ENCODE assay signal across 10 cellular contexts in genomic region chr5:39218482-39219381, GRCh38. TPM values are rescaled to one million over a fixed set of nuclear protein-coding genes. Genes with fewer than 3 reads are reported as not detected.
DNase-seq lines count a peak whose midpoint lies in the region; ATAC-seq and TF ChIP-seq lines count a peak whose summit lies in the region.
"Had no signal": no experiment of that assay in that cellular context is flagged by ENCODE, and none has a peak within 500 bp of the region (broad histone marks: within the 10 kb centered on the region; RNA-seq: fewer than 3 reads in every experiment).

No MANE protein-coding gene starts in this region.

- H3K27ac Mint-ChIP-seq in activated T-cell treated with anti-CD3 and anti-CD28 coated beads, Interleukin-2, amount 50 U/mL, for 24 hours = peak overlapping the region; percentile 95
- no peak overlapping the region for H3K27ac Mint-ChIP-seq in activated naive CD8-positive, alpha-beta T cell treated with anti-CD3 and anti-CD28 coated beads, Interleukin-2, amount 50 U/mL, for 24 hours

- no peaks in the 10 kb centered on the region for H3K27me3 ChIP-seq in layer of hippocampus (ENCODE audit: control insufficient read depth, insufficient read depth, low read length)
- no peaks in the 10 kb centered on the region for H3K27me3 ChIP-seq in transverse colon
- H3K27me3 ChIP-seq: cardiac muscle cell had no signal

- H3K27ac ChIP-seq in layer of hippocampus (ENCODE audit: low read depth, low read length) = peak overlapping the region; percentile 32
- peak overlapping the region; percentile 30 to 69 (median 44) for H3K27ac ChIP-seq in transverse colon
- H3K27ac ChIP-seq: cardiac muscle cell had no signal

- no peak for TF ChIP-seq EP300 in transverse colon (IDR thresholded peaks at IDR 0.05; ENCODE audit: low read depth)

- no peaks in the 10 kb centered on the region for H3K36me3 Mint-ChIP-seq in activated T-cell treated with anti-CD3 and anti-CD28 coated beads, Interleukin-2, amount 50 U/mL, for 24 hours (ENCODE audit: low read depth)
- no peaks in the 10 kb centered on the region for H3K36me3 Mint-ChIP-seq in activated naive CD8-positive, alpha-beta T cell treated with anti-CD3 and anti-CD28 coated beads, Interleukin-2, amount 50 U/mL, for 24 hours (ENCODE audit: low read depth)

- in situ Hi-C loops in transverse colon (cut with MboI; ENCODE audit: low pct_ligation_motif_present in 1 of 4, low pct_unique_long_range_greater_than_20kb in 1 of 4, low sequenced_read_pairs in 3 of 4) = loop anchor here (5.0 to 10.0 kb wide), 5 partner anchors 64 to 346 kb away; no protein-coding TSS in a partner anchor

- 62 to 70% methylated on average over 4 to 8 of the region's 8 CpGs for WGBS in transverse colon (ENCODE audit: low coverage in 1 of 2), 2 donors

- DNase-seq in activated T-cell treated with anti-CD3 and anti-CD28 coated beads, Interleukin-2, amount 50 U/mL, for 24 hours = no peak
- DNase-seq in activated T-cell treated with anti-CD3 and anti-CD28 coated beads for 4 hours (no peak), transverse colon (no peak), cerebellar cortex (ENCODE audit: low spot score) (no peak), retina (no peak)
- no peak for DNase-seq in activated naive CD8-positive, alpha-beta T cell treated with anti-CD3 and anti-CD28 coated beads, Interleukin-2, amount 50 U/mL, for 24 hours
- DNase-seq: NCI-H1417 treated with DMSO at 0.1 percent for 48 hours had no signal

- no peaks in the 10 kb centered on the region for H3K27me3 Mint-ChIP-seq in activated T-cell treated with anti-CD3 and anti-CD28 coated beads, Interleukin-2, amount 50 U/mL, for 24 hours
- H3K27me3 Mint-ChIP-seq in activated naive CD8-positive, alpha-beta T cell treated with anti-CD3 and anti-CD28 coated beads, Interleukin-2, amount 50 U/mL, for 24 hours = no peaks in the 10 kb centered on the region

- no peak for TF ChIP-seq POLR2A in transverse colon (IDR thresholded peaks at IDR 0.05)

- H3K36me3 ChIP-seq in transverse colon = no peaks in the 10 kb centered on the region
- H3K36me3 ChIP-seq: cardiac muscle cell had no signal

- no peak for TF ChIP-seq CTCF in transverse colon (IDR thresholded peaks at IDR 0.05)

- peaks cover 0 to 10% (median 5%) of the 10 kb centered on the region in 4 donors for H3K4me1 ChIP-seq in transverse colon

- ATAC-seq in activated naive CD8-positive, alpha-beta T cell treated with anti-CD3 and anti-CD28 coated beads, Interleukin-2, amount 50 U/mL, for 24 hours = no peak
- ATAC-seq in HG03354 (IDR thresholded peaks at IDR 0.05; ENCODE audit: poor library complexity, severe bottlenecking, unreplicated experiment) = no peak

- peak overlapping the region in 1 of 4 donors; percentile 22 for H3K4me3 ChIP-seq in transverse colon
- H3K4me3 ChIP-seq: cardiac muscle cell had no signal

- peaks cover 73% of the 10 kb centered on the region for H3K4me1 Mint-ChIP-seq in activated T-cell treated with anti-CD3 and anti-CD28 coated beads, Interleukin-2, amount 50 U/mL, for 24 hours (ENCODE audit: low read depth)
- H3K4me1 Mint-ChIP-seq in activated naive CD8-positive, alpha-beta T cell treated with anti-CD3 and anti-CD28 coated beads, Interleukin-2, amount 50 U/mL, for 24 hours = peaks cover 67% of the 10 kb centered on the region

- intact Hi-C loops in transverse colon (cut with DNase I; ENCODE audit: low total_unique reads) = loop anchor here (10.0 kb wide), 2 partner anchors 66 to 326 kb away; no protein-coding TSS in a partner anchor

- no peaks in the 10 kb centered on the region for H3K9me3 Mint-ChIP-seq in activated T-cell treated with anti-CD3 and anti-CD28 coated beads, Interleukin-2, amount 50 U/mL, for 24 hours
- no peaks in the 10 kb centered on the region for H3K9me3 Mint-ChIP-seq in activated naive CD8-positive, alpha-beta T cell treated with anti-CD3 and anti-CD28 coated beads, Interleukin-2, amount 50 U/mL, for 24 hours

- peak overlapping the region; percentile 76 for H3K4me3 Mint-ChIP-seq in activated T-cell treated with anti-CD3 and anti-CD28 coated beads, Interleukin-2, amount 50 U/mL, for 24 hours
- peak overlapping the region; percentile 79 for H3K4me3 Mint-ChIP-seq in activated naive CD8-positive, alpha-beta T cell treated with anti-CD3 and anti-CD28 coated beads, Interleukin-2, amount 50 U/mL, for 24 hours

- no peaks in the 10 kb centered on the region for H3K9me3 ChIP-seq in transverse colon

RNA-seq across cellular contexts. Expression of gene FYB1, which starts 0.6 kb away (rescaled TPM):
- total RNA-seq in transverse colon = 10 to 100 TPM in 2 of 4 donors, 1 to 10 TPM in 2; 6.4 to 38.5 (median 17.5) TPM
- total RNA-seq: cardiac muscle cell had no signal
